23 cellular contexts compared by ENCODE assay signal in genomic region chr11:82527185-82527584, GRCh38.
"Had no signal": no experiment of that assay in that cellular context is flagged by ENCODE, and none has a peak within 500 bp of the region (broad histone marks: within the 10 kb centered on the region; RNA-seq: fewer than 3 reads in every experiment).

No MANE protein-coding gene starts in this region.

- H3K27me3 Mint-ChIP-seq: stimulated activated memory B cell treated with anti-CD40 and anti-IgM and Interleukin-4, amounts not matched to agents 10 μg/mL and 1 μg/mL and 100 μg/mL, for 72 hours; stimulated activated naive CD8-positive, alpha-beta T cell treated with anti-CD3 and anti-CD28 coated beads, Interleukin-15, amount 100 ng/mL, for 72 hours had no signal

- H3K36me3 ChIP-seq: lower lobe of right lung, ovary, right atrium auricular region, right lobe of liver, tibial nerve, uterus had no signal

- H3K27ac ChIP-seq: lower lobe of right lung, ovary, right atrium auricular region, right lobe of liver, tibial nerve, uterus had no signal

- H3K4me3 ChIP-seq: lower lobe of right lung, ovary, right atrium auricular region, right lobe of liver, smooth muscle cell, tibial nerve, uterus had no signal

- H3K4me3 Mint-ChIP-seq: naive thymus-derived CD8-positive, alpha-beta T cell; nephron; stimulated activated memory B cell treated with anti-CD40 and anti-IgM and Interleukin-4, amounts not matched to agents 10 μg/mL and 1 μg/mL and 100 μg/mL, for 72 hours; stimulated activated naive CD8-positive, alpha-beta T cell treated with anti-CD3 and anti-CD28 coated beads, Interleukin-15, amount 100 ng/mL, for 72 hours; type B pancreatic cell had no signal

- H3K9me3 Mint-ChIP-seq: nephron; stimulated activated naive CD8-positive, alpha-beta T cell treated with anti-CD3 and anti-CD28 coated beads, Interleukin-15, amount 100 ng/mL, for 72 hours; type B pancreatic cell had no signal

- DNase-seq: islet precursor cell; lower lobe of right lung; mammary epithelial cell; mesenchymal stem cell; naive thymus-derived CD8-positive, alpha-beta T cell; ovary; right lobe of liver; stimulated activated CD4-positive, alpha-beta T cell treated with anti-CD3 and anti-CD28 coated beads, Interleukin-1b, Interleukin-23, amount 100 ng/mL, for 48 hours; stimulated activated CD4-positive, alpha-beta T cell treated with anti-CD3 and anti-CD28 coated beads, Interleukin-2, amount 100 ng/mL, for 48 hours; stimulated activated CD4-positive, alpha-beta T cell treated with anti-CD3 and anti-CD28 coated beads, Interleukin-4, amount 100 ng/mL, for 4 hours; stimulated activated CD8-positive, alpha-beta memory T cell treated with anti-CD3 and anti-CD28 coated beads, Interleukin-4, amount 100 ng/mL, for 48 hours; stimulated activated naive CD4-positive, alpha-beta T cell treated with Interleukin-2 at 50 U/mL for 16 hours; stimulated activated naive CD8-positive, alpha-beta T cell treated with anti-CD3 and anti-CD28 coated beads, Interleukin-15, amount 100 ng/mL, for 72 hours; substantia nigra; uterus had no signal

- H3K4me1 Mint-ChIP-seq: naive thymus-derived CD8-positive, alpha-beta T cell; stimulated activated memory B cell treated with anti-CD40 and anti-IgM and Interleukin-4, amounts not matched to agents 10 μg/mL and 1 μg/mL and 100 μg/mL, for 72 hours; stimulated activated naive CD8-positive, alpha-beta T cell treated with anti-CD3 and anti-CD28 coated beads, Interleukin-15, amount 100 ng/mL, for 72 hours had no signal

- H3K27me3 ChIP-seq: ovary, right atrium auricular region, right lobe of liver, tibial nerve, uterus had no signal

- H3K9me3 ChIP-seq: lower lobe of right lung, ovary, right atrium auricular region, right lobe of liver, tibial nerve, uterus had no signal

- H3K4me1 ChIP-seq: right atrium auricular region, right lobe of liver, tibial nerve, uterus had no signal

- ATAC-seq: left lobe of liver; lower lobe of right lung; naive thymus-derived CD8-positive, alpha-beta T cell; right lobe of liver; stimulated activated memory B cell treated with anti-CD40 and anti-IgM and Interleukin-4, amounts not matched to agents 10 μg/mL and 1 μg/mL and 100 μg/mL, for 72 hours had no signal

- H3K27ac Mint-ChIP-seq: naive thymus-derived CD8-positive, alpha-beta T cell; nephron; progenitor cell of endocrine pancreas; stimulated activated memory B cell treated with anti-CD40 and anti-IgM and Interleukin-4, amounts not matched to agents 10 μg/mL and 1 μg/mL and 100 μg/mL, for 72 hours; stimulated activated naive CD8-positive, alpha-beta T cell treated with anti-CD3 and anti-CD28 coated beads, Interleukin-15, amount 100 ng/mL, for 72 hours; type B pancreatic cell had no signal

- H3K36me3 Mint-ChIP-seq: naive thymus-derived CD8-positive, alpha-beta T cell; stimulated activated memory B cell treated with anti-CD40 and anti-IgM and Interleukin-4, amounts not matched to agents 10 μg/mL and 1 μg/mL and 100 μg/mL, for 72 hours; type B pancreatic cell had no signal
